Comparison of ENCODE assay signal across 1 cellular context in genomic region chrX:129843459-129844306, GRCh38.
TF ChIP-seq lines count a peak whose summit lies in the region.

TSS of gene ZDHHC9 (minus strand) at chrX:129843886. CDS start at chrX:129841945, 1,941 bp downstream.

TF ChIP-seq in HepG2, 621 proteins besides CTCF, POLR2A, EP300 and RAD21 (continued from another document):
- TF ChIP-seq REST (IDR thresholded peaks at IDR 0.05; ENCODE audit: borderline replicate concordance in 1 of 2, low read depth in 1 of 2, low read length in 2 of 2) (no peak), ZSCAN5A (CRISPR knock-in tag; IDR thresholded peaks at IDR 0.05; ENCODE audit: borderline replicate concordance) (no peak), DRAP1 (CRISPR knock-in tag; IDR thresholded peaks at IDR 0.05) (peak; percentile 46; the same call in 1 of the 2 replicates), HDAC1 (CRISPR knock-in tag; IDR thresholded peaks at IDR 0.05) (peak; percentile 47; the same call in 1 of the 2 replicates), SIN3A (IDR thresholded peaks at IDR 0.05; ENCODE audit: borderline replicate concordance, low read depth, low read length) (peak; percentile 83; the same call in 1 of the 2 replicates), TFAP4 (IDR thresholded peaks at IDR 0.05; ENCODE audit: borderline replicate concordance, low read depth) (peak; percentile 91), RBFOX2 (IDR thresholded peaks at IDR 0.05; ENCODE audit: low read depth, low read length) (peak; percentile 81), IKZF5 (CRISPR knock-in tag; IDR thresholded peaks at IDR 0.05) (0 out of 2 replicates have a peak, but pooled peaks have one; percentile 3), CREM (IDR thresholded peaks at IDR 0.05) (peak; percentile 50; the same call in 1 of the 2 replicates), CREM (CRISPR knock-in tag; IDR thresholded peaks at IDR 0.05) (no peak), ZNF709 (CRISPR knock-in tag; IDR thresholded peaks at IDR 0.05) (no peak), HNRNPL (IDR thresholded peaks at IDR 0.05; ENCODE audit: low read depth, low read length) (peak; percentile 82; the same call in 1 of the 2 replicates), GABPB1 (CRISPR knock-in tag; IDR thresholded peaks at IDR 0.05) (peak; percentile 26; the same call in 1 of the 2 replicates), SRY (CRISPR knock-in tag; IDR thresholded peaks at IDR 0.05) (0 out of 2 replicates have a peak, but pooled peaks have one; percentile 66), PATZ1 (CRISPR knock-in tag; IDR thresholded peaks at IDR 0.05) (0 out of 2 replicates have a peak, but pooled peaks have one; percentile 11), STAG1 (CRISPR knock-in tag; IDR thresholded peaks at IDR 0.05) (no peak), NKX3-1 (CRISPR knock-in tag; IDR thresholded peaks at IDR 0.05) (0 out of 2 replicates have a peak, but pooled peaks have one; percentile 19), PBX2 (CRISPR knock-in tag; IDR thresholded peaks at IDR 0.05) (peak; percentile 89), ZNF12 (CRISPR knock-in tag; IDR thresholded peaks at IDR 0.05) (no peak), PRDM10 (CRISPR knock-in tag; IDR thresholded peaks at IDR 0.05; ENCODE audit: low read depth) (peak; percentile 96), ATF1 (CRISPR knock-in tag; IDR thresholded peaks at IDR 0.05) (peak; percentile 62; the same call in 1 of the 2 replicates), ZNF777 (CRISPR knock-in tag; IDR thresholded peaks at IDR 0.05) (0 out of 2 replicates have a peak, but pooled peaks have one; percentile 35)
